Comparison of ENCODE assay signal across 17 cellular contexts in genomic region chr4:114481856-114482255, GRCh38.
DNase-seq lines count a peak whose midpoint lies in the region; ATAC-seq, FAIRE-seq and TF ChIP-seq lines count a peak whose summit lies in the region.
"Had no signal": no experiment of that assay in that cellular context is flagged by ENCODE, and none has a peak within 500 bp of the region (broad histone marks: within the 10 kb centered on the region; RNA-seq: fewer than 3 reads in every experiment).

No MANE protein-coding gene starts in this region.

- H3K9me3 ChIP-seq in kidney (ENCODE audit: control insufficient read depth in 1 of 2, low read length in 2 of 2) (no peaks in the 10 kb centered on the region), spleen (no peaks in the 10 kb centered on the region), aorta (ENCODE audit: control insufficient read depth, low read length) (no peaks in the 10 kb centered on the region), stomach (no peaks in the 10 kb centered on the region)

- 82 to 92% (median 91%) methylated on average over 8 to 18 of the region's 18 CpGs for WGBS in spleen, 5 donors
- WGBS in aorta, 2 donors, result 93 to 95% methylated on average over 18 of the region's 18 CpGs
- 89 to 94% (median 93%) methylated on average over 8 to 18 of the region's 18 CpGs for WGBS in stomach, 5 donors

- TF ChIP-seq CTCF in coronary artery (IDR thresholded peaks at IDR 0.05), result no peak
- no peak for TF ChIP-seq CTCF in kidney (IDR thresholded peaks at IDR 0.05; ENCODE audit: borderline replicate concordance, extremely low read depth, insufficient read depth)
- no peak for TF ChIP-seq CTCF in spleen (IDR thresholded peaks at IDR 0.05 in 8 of 11, conservative IDR thresholded peaks at IDR 0.05 in 3 of 11)
- no peak for TF ChIP-seq CTCF in stomach (IDR thresholded peaks at IDR 0.05)

- intact Hi-C loops in kidney (cut with DNase I) (no loop called here), spleen (cut with DNase I; ENCODE audit: low total_unique reads) (no loop called here), aorta (cut with DNase I) (no loop called here), stomach (cut with DNase I; ENCODE audit: low total_unique reads) (no loop called here)

- no peak overlapping the region for H3K27ac ChIP-seq in coronary artery
- no peak overlapping the region for H3K27ac ChIP-seq in kidney (ENCODE audit: low read depth in 2 of 2, low read length in 2 of 2)
- no peak overlapping the region for H3K27ac ChIP-seq in spleen
- H3K27ac ChIP-seq in aorta (ENCODE audit: low read depth in 1 of 2, low read length in 2 of 2), result no peak overlapping the region
- no peak overlapping the region for H3K27ac ChIP-seq in stomach

- ATAC-seq in aorta (ENCODE audit: low FRiP score), result peak; percentile 36
- ATAC-seq: GM12878, GM23338, HCT116 had no signal

- H3K4me3 ChIP-seq in coronary artery, result no peak overlapping the region
- H3K4me3 ChIP-seq in kidney (ENCODE audit: low read length in 2 of 2), result no peak overlapping the region
- H3K4me3 ChIP-seq in spleen, result no peak overlapping the region
- no peak overlapping the region for H3K4me3 ChIP-seq in aorta (ENCODE audit: low read length in 2 of 2)
- no peak overlapping the region for H3K4me3 ChIP-seq in stomach
- H3K4me3 ChIP-seq: GM12878, GM23338 had no signal

- H3K27me3 ChIP-seq in spleen (replicated peaks in 1 of 7) (peaks cover 0 to 5% (median 0%) of the 10 kb centered on the region in 7 donors), aorta (ENCODE audit: control insufficient read depth in 1 of 2, insufficient read depth in 2 of 2, low read length in 1 of 2) (no peaks in the 10 kb centered on the region), stomach (no peaks in the 10 kb centered on the region)

- DNase-seq in coronary artery (ENCODE audit: low spot score) (peak; percentile 63), kidney (peak; percentile 54), spleen (peak; percentile 66), aorta (no peak), stomach (no peak), DMS153 (lab: John Stamatoyannopoulos, UW) (no peak), MV-4-11 (lab: John Stamatoyannopoulos, UW) (no peak)
- DNase-seq: C1 segment of cervical spinal cord; Calu3; CD4-positive, alpha-beta memory T cell; COR-L47; DND-41; H9 had no signal

- no peak for TF ChIP-seq POLR2A in spleen (IDR thresholded peaks at IDR 0.05)
- no peak for TF ChIP-seq POLR2A in stomach (IDR thresholded peaks at IDR 0.05)

- FAIRE-seq in kidney (lab: Jason Lieb, UNC), result no peak
- FAIRE-seq: G401.6, GM12878 had no signal

- no peaks in the 10 kb centered on the region for H3K36me3 ChIP-seq in kidney (ENCODE audit: control insufficient read depth in 1 of 2, insufficient read depth in 2 of 2, low read length in 2 of 2)
- no peaks in the 10 kb centered on the region for H3K36me3 ChIP-seq in spleen
- H3K36me3 ChIP-seq in aorta (ENCODE audit: control insufficient read depth in 1 of 2, insufficient read depth in 2 of 2, low read length in 1 of 2), result no peaks in the 10 kb centered on the region
- H3K36me3 ChIP-seq in stomach, result no peaks in the 10 kb centered on the region

- H3K4me1 ChIP-seq in kidney (ENCODE audit: control insufficient read depth in 1 of 2, insufficient read depth in 1 of 2, low read depth in 1 of 2, low read length in 2 of 2), result no peaks in the 10 kb centered on the region
- no peaks in the 10 kb centered on the region for H3K4me1 ChIP-seq in spleen
- H3K4me1 ChIP-seq in aorta (ENCODE audit: control insufficient read depth in 1 of 2, insufficient read depth in 2 of 2, low read length in 2 of 2), result no peaks in the 10 kb centered on the region
- no peaks in the 10 kb centered on the region for H3K4me1 ChIP-seq in stomach

- no peak for TF ChIP-seq EP300 in stomach (IDR thresholded peaks at IDR 0.05)

- no peak overlapping the region for H3K9ac ChIP-seq in kidney (ENCODE audit: low read length in 2 of 2)

Comparison
In these comparisons a context has a peak if more than half of its experiments do, and no peak if none do; other contexts are left out.
1. DNase-seq: peak in coronary artery (single experiment), kidney (single experiment) and spleen (single experiment); none in aorta (0 of 2), stomach (single experiment), DMS153 (single experiment) and MV-4-11 (single experiment).